Comparison of ENCODE assay signal across 12 cellular contexts in the genomic region with DNA sequence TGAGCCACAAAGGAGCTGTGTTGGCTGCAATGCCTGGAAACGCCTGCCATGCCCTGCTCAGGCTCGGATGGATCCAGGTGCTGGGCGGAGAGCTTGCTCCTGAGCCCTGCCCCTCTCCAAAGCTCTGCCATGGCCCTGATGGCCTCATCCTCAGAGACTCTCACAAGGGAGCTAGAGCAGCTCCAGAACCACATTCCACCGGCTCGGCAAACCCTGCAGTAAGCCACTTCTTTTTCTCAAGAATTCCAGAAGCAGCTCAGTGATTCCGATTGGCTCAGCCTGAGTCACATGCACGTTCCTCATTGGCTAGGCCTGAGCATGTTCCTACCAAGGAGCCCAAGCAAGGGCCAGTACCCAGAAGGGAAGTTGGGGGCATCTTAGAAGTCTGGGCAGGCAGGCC. TPM values are rescaled to one million over a fixed set of nuclear protein-coding genes. Genes with fewer than 3 reads are reported as not detected.
DNase-seq lines count a peak whose midpoint lies in the region; ATAC-seq, FAIRE-seq and TF ChIP-seq lines count a peak whose summit lies in the region.
"Had no signal": no experiment of that assay in that cellular context is flagged by ENCODE, and none has a peak within 500 bp of the region (broad histone marks: within the 10 kb centered on the region; RNA-seq: fewer than 3 reads in every experiment).

No MANE protein-coding gene starts in this region.

- H3K9ac ChIP-seq in IMR-90 (ENCODE audit: low read depth, low read length) (no peak overlapping the region), H1 (replicated peaks in 1 of 4; ENCODE audit: extremely low read depth in 1 of 4, low read depth in 3 of 4, low read length in 3 of 4) (no peak overlapping the region)
- H3K9ac ChIP-seq: BLaER1 had no signal

- H2BK15ac ChIP-seq in IMR-90 (ENCODE audit: low read depth, low read length) (no peak overlapping the region), H1 (ENCODE audit: low read length) (no peak overlapping the region)

- intact Hi-C loops in IMR-90 (cut with micrococcal nuclease): no loop called here

- POLR2A ChIA-PET in IMR-90 (lab: Charles Lee; ENCODE audit: unreplicated experiment) (no interaction called here), H1 (lab: Charles Lee; ENCODE audit: partially characterized antibody) (interaction anchor here (0.7 to 1.1 kb wide), 4 partner anchors 14 to 491 kb away, joined by 3 read pairs; a partner anchor contains a TSS)

- no peak for TF ChIP-seq POLR2A in IMR-90 (IDR thresholded peaks at IDR 0.05; ENCODE audit: low read depth, low read length)
- no peak for TF ChIP-seq POLR2A in H1 (IDR thresholded peaks at IDR 0.05; ENCODE audit: control extremely low read depth in 1 of 2, low read depth in 2 of 2, low read length in 2 of 2)

- TF ChIP-seq CTCF in IMR-90 (conservative IDR thresholded peaks at IDR 0.05; ENCODE audit: low read depth, low read length) (no peak), H1 (IDR thresholded peaks at IDR 0.05; ENCODE audit: control extremely low read depth in 1 of 3, insufficient read depth in 1 of 3, low read depth in 1 of 3, low read length in 3 of 3) (no peak), osteoblast (IDR thresholded peaks at IDR 0.05; ENCODE audit: extremely low read depth, low read depth, low read length) (no peak)

- TF ChIP-seq EP300 in H1 (IDR thresholded peaks at IDR 0.05; ENCODE audit: borderline replicate concordance in 1 of 2, low read depth in 2 of 2, low read length in 2 of 2): no peak

- no peak overlapping the region for H3K4ac ChIP-seq in IMR-90 (ENCODE audit: low read depth, low read length)
- no peak overlapping the region for H3K4ac ChIP-seq in H1 (replicated peaks; ENCODE audit: insufficient read length, low read depth, low read length)

- H3K56ac ChIP-seq in IMR-90 (ENCODE audit: extremely low read depth, insufficient read depth, low read length) (no peak overlapping the region), H1 (replicated peaks; ENCODE audit: insufficient read length, low read depth, low read length) (no peak overlapping the region)

- peak overlapping the region; percentile 61 for H2AK9ac ChIP-seq in IMR-90 (replicated peaks; ENCODE audit: low read depth, low read length, poor library complexity)

- WGBS in IMR-90 (ENCODE audit: extremely low coverage in 2 of 2, insufficient read length in 1 of 2), 2 experiments: 66% methylated on average over 3 of the region's 7 CpGs; no CpG with 5 or more reads in 1 of the 2 experiments
- WGBS in H1 (ENCODE audit: extremely low coverage in 1 of 2, insufficient coverage in 1 of 2, insufficient read length in 1 of 2, insufficient replicate concordance in 2 of 2, low coverage in 1 of 2, low lambda C conversion rate in 2 of 2, missing lambda C conversion rate in 1 of 2), 2 experiments: 96% methylated on average over 5 of the region's 7 CpGs; no CpG with 5 or more reads in 1 of the 2 experiments

- dilution Hi-C loops in IMR-90 (cut with HindIII; ENCODE audit: low sequenced_read_pairs, unreplicated experiment): no loop called here

- no peak overlapping the region for H2AFZ ChIP-seq in IMR-90 (replicated peaks; ENCODE audit: low read length, poor library complexity)
- no peak overlapping the region for H2AFZ ChIP-seq in H1 (ENCODE audit: low read length)
- no peak overlapping the region for H2AFZ ChIP-seq in osteoblast (ENCODE audit: low read length)

- peaks cover 7% of the 10 kb centered on the region; the same call in 1 of the 2 replicates for H3K9me1 ChIP-seq in IMR-90 (ENCODE audit: insufficient read depth, low read length)

- H2BK5ac ChIP-seq in IMR-90 (ENCODE audit: low read depth, low read length, poor library complexity, severe bottlenecking) (no peak overlapping the region), H1 (ENCODE audit: low read depth, low read length) (no peak overlapping the region)

- TF ChIP-seq RAD21 in IMR-90 (IDR thresholded peaks at IDR 0.05; ENCODE audit: low read length) (no peak), H1 (IDR thresholded peaks at IDR 0.05 in 1 of 2, conservative IDR thresholded peaks at IDR 0.05 in 1 of 2; ENCODE audit: low read depth in 2 of 2, low read length in 2 of 2) (no peak)

- CTCF ChIA-PET in IMR-90 (lab: Yijun Ruan, JAX) (interaction anchor here (1.9 kb wide), 1 partner anchor 9 kb away, joined by 10 read pairs; no protein-coding TSS in a partner anchor), H1 (lab: Charles Lee; ENCODE audit: partially characterized antibody) (interaction anchor here (0.6 to 2.2 kb wide), 6 partner anchors 9 to 1017 kb away, joined by 3 to 22 read pairs (median 3); no protein-coding TSS in a partner anchor)

- no TSS peak for BruUV-seq in IMR-90 (replicated peaks; lab: Mats Ljungman, UMichigan)

- no peak overlapping the region for H3K27ac ChIP-seq in IMR-90 (ENCODE audit: insufficient read depth, low read length)
- no peak overlapping the region for H3K27ac ChIP-seq in H1 (ENCODE audit: low read depth, low read length)
- H3K27ac ChIP-seq in osteoblast (ENCODE audit: low read depth, low read length): no peak overlapping the region
- H3K27ac ChIP-seq: BLaER1 had no signal

- H3K4me1 ChIP-seq in IMR-90 (ENCODE audit: control insufficient read depth, insufficient read depth, low read length) (no peaks in the 10 kb centered on the region), H1 (replicated peaks in 1 of 4; ENCODE audit: control insufficient read depth in 3 of 4, insufficient read depth in 4 of 4, low read length in 3 of 4) (no peaks in the 10 kb centered on the region), osteoblast (ENCODE audit: insufficient read depth, low read length) (no peaks in the 10 kb centered on the region)

- H2BK20ac ChIP-seq in IMR-90 (ENCODE audit: low read depth, low read length): no peak overlapping the region
- H2BK20ac ChIP-seq in H1 (ENCODE audit: low read length): no peak overlapping the region

- H3K79me1 ChIP-seq in IMR-90 (ENCODE audit: low read depth in 1 of 2, low read length in 2 of 2) (no peaks in the 10 kb centered on the region), H1 (ENCODE audit: low read depth, low read length) (no peaks in the 10 kb centered on the region)

- no peak overlapping the region for H3K14ac ChIP-seq in IMR-90 (replicated peaks; ENCODE audit: low read depth, low read length)
- H3K14ac ChIP-seq in H1 (ENCODE audit: insufficient read length): no peak overlapping the region

- H3K9me3 ChIP-seq in IMR-90 (ENCODE audit: control insufficient read depth, insufficient read depth, low read length) (no peaks in the 10 kb centered on the region), H1 (ENCODE audit: insufficient read depth in 2 of 2, low read depth in 1 of 2, low read length in 1 of 2) (no peaks in the 10 kb centered on the region), osteoblast (ENCODE audit: low read depth, low read length) (no peaks in the 10 kb centered on the region)
- H3K9me3 ChIP-seq: BLaER1 had no signal

- FAIRE-seq in H1 (lab: Jason Lieb, UNC): no peak

- DNase-seq in ELF-1 (ENCODE audit: low read depth, low spot score): peak; percentile 39
- DNase-seq in IMR-90: no peak
- no peak for DNase-seq in H1 (ENCODE audit: low read depth in 1 of 2, low spot score in 2 of 2)
- peak; percentile 50 for DNase-seq in osteoblast (ENCODE audit: insufficient read length, low spot score, missing footprints)
- no peak for DNase-seq in ureter (ENCODE audit: low spot score)
- DNase-seq in stimulated activated CD4-positive, alpha-beta T cell treated with anti-CD3 and anti-CD28 coated beads, Interleukin-4, amount 100 ng/mL, for 24 hours: no peak
- no peak for DNase-seq in GM03348 (ENCODE audit: low spot score)
- DNase-seq: NCI-H1105 treated with DMSO at 0.1 percent for 48 hours, NCI-H187, NCI-H774, Right ventricle myocardium superior had no signal

- H2BK12ac ChIP-seq in H1 (ENCODE audit: low read depth, low read length): no peak overlapping the region

- H2AK5ac ChIP-seq in IMR-90 (ENCODE audit: low read depth, low read length) (no peak overlapping the region), H1 (ENCODE audit: low read depth, low read length) (no peak overlapping the region)

- H4K91ac ChIP-seq in IMR-90 (ENCODE audit: insufficient read depth, low read depth, low read length) (no peak overlapping the region), H1 (replicated peaks; ENCODE audit: insufficient read length, low read length) (no peak overlapping the region)

- no peak for ATAC-seq in IMR-90 (ENCODE audit: low read depth)

- no peak overlapping the region for H3K4me2 ChIP-seq in IMR-90 (ENCODE audit: low read depth, low read length)
- H3K4me2 ChIP-seq in H1 (ENCODE audit: insufficient read depth in 1 of 2, low read depth in 2 of 2, low read length in 2 of 2): no peak overlapping the region
- no peak overlapping the region for H3K4me2 ChIP-seq in osteoblast (ENCODE audit: insufficient read depth, low read length)
- H3K4me2 ChIP-seq: BLaER1 had no signal

- H4K8ac ChIP-seq in IMR-90 (ENCODE audit: low read depth in 2 of 2, low read length in 2 of 2) (no peak overlapping the region), H1 (ENCODE audit: extremely low read depth, insufficient read depth, low read length) (no peak overlapping the region)

- no peak overlapping the region for H2BK120ac ChIP-seq in IMR-90 (ENCODE audit: low read depth, low read length)
- H2BK120ac ChIP-seq in H1 (replicated peaks; ENCODE audit: low read depth, low read length): no peak overlapping the region

- H3K4me3 ChIP-seq in IMR-90 (ENCODE audit: insufficient read depth, low read depth, low read length) (no peak overlapping the region), H1 (ENCODE audit: extremely low read depth in 1 of 4, insufficient read depth in 2 of 4, low read depth in 3 of 4, low read length in 4 of 4) (no peak overlapping the region), osteoblast (ENCODE audit: insufficient read depth, low read length) (no peak overlapping the region)
- H3K4me3 ChIP-seq: BLaER1 had no signal

- H3K18ac ChIP-seq in IMR-90 (ENCODE audit: low read depth, low read length) (no peak overlapping the region), H1 (ENCODE audit: extremely low read depth, low read length) (no peak overlapping the region)

- in situ Hi-C loops in IMR-90 (cut with MboI; ENCODE audit: low sequenced_read_pairs): no loop called here

- H3K36me3 ChIP-seq in IMR-90 (ENCODE audit: control insufficient read depth, insufficient read depth, low read length): peaks cover 10% of the 10 kb centered on the region
- no peaks in the 10 kb centered on the region; a peak in 1 of 8 replicates for H3K36me3 ChIP-seq in H1 (ENCODE audit: control insufficient read depth in 2 of 4, insufficient read depth in 4 of 4, low read length in 3 of 4)
- H3K36me3 ChIP-seq in osteoblast (ENCODE audit: insufficient read depth, low read length): peaks cover 4% of the 10 kb centered on the region

- H4K20me1 ChIP-seq in IMR-90 (ENCODE audit: insufficient read depth, low read length) (no peaks in the 10 kb centered on the region), H1 (replicated peaks in 1 of 2; ENCODE audit: control insufficient read depth in 1 of 2, insufficient read depth in 2 of 2, low read length in 2 of 2) (no peaks in the 10 kb centered on the region), osteoblast (ENCODE audit: insufficient read depth, low read length) (no peaks in the 10 kb centered on the region)

- H3K23ac ChIP-seq in IMR-90 (ENCODE audit: low read depth, low read length): no peak overlapping the region
- H3K23ac ChIP-seq in H1 (ENCODE audit: insufficient read length): no peak overlapping the region

- H3K27me3 ChIP-seq in IMR-90 (ENCODE audit: control insufficient read depth, insufficient read depth, low read length): no peaks in the 10 kb centered on the region
- no peaks in the 10 kb centered on the region; a peak in 2 of 7 replicates for H3K27me3 ChIP-seq in H1 (replicated peaks in 1 of 4; ENCODE audit: control insufficient read depth in 3 of 4, extremely low read depth in 1 of 4, insufficient read depth in 3 of 4, low read length in 3 of 4)
- peaks cover 21% of the 10 kb centered on the region for H3K27me3 ChIP-seq in osteoblast (ENCODE audit: insufficient read depth, low read length)
- H3K27me3 ChIP-seq: BLaER1 had no signal

- H4K5ac ChIP-seq in IMR-90 (ENCODE audit: low read depth, low read length) (no peak overlapping the region), H1 (ENCODE audit: insufficient read length, low read depth, low read length) (no peak overlapping the region)

- peaks cover 6% of the 10 kb centered on the region; the same call in 1 of the 2 replicates for H3K23me2 ChIP-seq in H1 (ENCODE audit: low read depth, low read length)

- H3K79me2 ChIP-seq in H1 (ENCODE audit: control insufficient read depth in 1 of 2, insufficient read depth in 2 of 2, low read length in 2 of 2) (no peaks in the 10 kb centered on the region), osteoblast (ENCODE audit: insufficient read depth, low read length) (no peaks in the 10 kb centered on the region)

RNA-seq across cellular contexts. Expression of a gene that starts 24.8 kb away (rescaled TPM):
- total RNA-seq in IMR-90 (2012; rRNA removed) (15.3 and 17.9 TPM in 2 replicates), osteoblast (29.5 and 30.4 TPM in 2 replicates), ureter (30.5 TPM)
- polyA plus RNA-seq in IMR-90 (2012; rRNA removed) (40.1 and 40.3 TPM in 2 replicates), H1 (2011; rRNA removed) (38.5 and 40.4 TPM in 2 replicates)
- polyA plus RNA-seq in IMR-90 (2012; cell fraction: cytosol; rRNA removed): 26.3 and 64.4 TPM in 2 replicates
- 39.8 and 124 TPM in 2 replicates for polyA plus RNA-seq in IMR-90 (2012; cell fraction: nucleus; rRNA removed; ENCODE audit: low replicate concordance)
- total RNA-seq in H1 (2021; fragmentation: NEBNext Ultra II Directional; extraction: Animal tissue kit (Norgen Biotek cat#: 25700)): 17.9 and 18.8 TPM in 2 replicates
- 26.2 TPM for polyA plus RNA-seq in H1 (2011; cell fraction: cytosol; rRNA removed)
- polyA plus RNA-seq in H1 (2011; cell fraction: nucleus; rRNA removed): 44.8 TPM
- 13.6 to 21.6 TPM (median 19.1 TPM) in 4 replicates for polyA plus RNA-seq in H1 (2012, experiment 1 of 2)
- 22.5 TPM for polyA plus RNA-seq in H1 (2012, experiment 2 of 2)
- 16.6 TPM for polyA plus RNA-seq in H1 (2013, experiment 1 of 2)
- 17.0 TPM for polyA plus RNA-seq in H1 (2013, experiment 2 of 2)
- 17.8 and 25.6 TPM in 2 replicates for polyA minus RNA-seq in H1 (2011; rRNA and poly(A)+ RNA removed)
- polyA minus RNA-seq in H1 (2011; cell fraction: cytosol; rRNA and poly(A)+ RNA removed): 13.9 TPM
- 13.7 TPM for polyA minus RNA-seq in H1 (2011; cell fraction: nucleus; rRNA and poly(A)+ RNA removed)

RNA-seq across cellular contexts. Expression of a gene that starts 32.5 kb away (rescaled TPM):
- total RNA-seq in IMR-90 (2012; rRNA removed) (68.0 and 73.8 TPM in 2 replicates), osteoblast (14.5 and 15.3 TPM in 2 replicates), ureter (12.2 TPM)
- polyA plus RNA-seq in IMR-90 (2012; rRNA removed) (32.3 and 34.5 TPM in 2 replicates), H1 (2011; rRNA removed) (198 and 219 TPM in 2 replicates)
- polyA plus RNA-seq in IMR-90 (2012; cell fraction: cytosol; rRNA removed): 23.1 and 27.5 TPM in 2 replicates
- polyA plus RNA-seq in IMR-90 (2012; cell fraction: nucleus; rRNA removed; ENCODE audit: low replicate concordance): 20.7 and 41.8 TPM in 2 replicates
- total RNA-seq in H1 (2021; fragmentation: NEBNext Ultra II Directional; extraction: Animal tissue kit (Norgen Biotek cat#: 25700)): 147 and 152 TPM in 2 replicates
- polyA plus RNA-seq in H1 (2011; cell fraction: cytosol; rRNA removed): 192 TPM
- 281 TPM for polyA plus RNA-seq in H1 (2011; cell fraction: nucleus; rRNA removed)
- polyA plus RNA-seq in H1 (2012, experiment 1 of 2): 113 to 163 TPM (median 157 TPM) in 4 replicates
- polyA plus RNA-seq in H1 (2012, experiment 2 of 2): 121 TPM
- 66.3 TPM for polyA plus RNA-seq in H1 (2013, experiment 1 of 2)
- polyA plus RNA-seq in H1 (2013, experiment 2 of 2): 61.3 TPM
- 251 and 304 TPM in 2 replicates for polyA minus RNA-seq in H1 (2011; rRNA and poly(A)+ RNA removed)
- 156 TPM for polyA minus RNA-seq in H1 (2011; cell fraction: cytosol; rRNA and poly(A)+ RNA removed)
- 124 TPM for polyA minus RNA-seq in H1 (2011; cell fraction: nucleus; rRNA and poly(A)+ RNA removed)

Comparison
In these comparisons a context has a peak if more than half of its experiments do, and no peak if none do; other contexts are left out.
1. DNase-seq: peak in ELF-1 (single experiment) and osteoblast (single experiment); none in IMR-90 (single experiment), H1 (0 of 2), ureter (single experiment), stimulated activated CD4-positive, alpha-beta T cell treated with anti-CD3 and anti-CD28 coated beads, Interleukin-4, amount 100 ng/mL, for 24 hours (single experiment) and GM03348 (single experiment).